ENCODE assay signal across 10 cellular contexts in the genomic region with DNA sequence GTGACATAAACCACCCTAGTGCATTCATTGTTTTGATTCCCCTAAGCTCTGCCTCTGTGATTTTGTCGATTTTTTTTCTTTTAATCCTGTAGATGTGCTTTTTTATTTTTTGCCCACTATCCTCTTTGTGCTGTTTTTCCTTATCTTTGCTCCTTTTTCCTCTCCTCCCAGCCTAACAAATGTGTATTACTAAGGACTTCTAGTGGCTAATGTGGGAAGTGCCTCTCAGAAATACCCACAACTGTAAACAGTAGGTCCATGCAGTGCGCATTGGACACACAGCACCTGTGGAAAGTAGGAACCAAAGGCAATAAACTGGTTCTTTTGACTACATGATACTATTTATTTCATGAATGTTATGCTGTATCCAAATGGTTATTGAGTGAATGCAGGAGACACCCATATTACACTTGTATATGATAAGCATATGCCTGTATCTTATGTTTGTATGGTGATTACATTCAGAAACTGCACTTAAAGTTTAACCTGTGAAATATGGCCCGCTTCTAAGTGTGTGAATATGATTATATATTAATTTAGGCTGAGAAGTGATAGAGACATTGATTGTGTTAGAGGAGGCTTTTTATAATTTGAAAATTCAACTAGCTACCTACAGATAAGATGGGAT.
DNase-seq lines count a peak whose midpoint lies in the region; ATAC-seq and TF ChIP-seq lines count a peak whose summit lies in the region.
"Had no signal": no experiment of that assay in that cellular context is flagged by ENCODE, and none has a peak within 500 bp of the region (broad histone marks: within the 10 kb centered on the region; RNA-seq: fewer than 3 reads in every experiment).

No MANE protein-coding gene starts in this region.

- ATAC-seq in GM18867 (IDR thresholded peaks at IDR 0.05; ENCODE audit: unreplicated experiment) (peak; percentile 51), natural killer cell (no peak), GM21717 (IDR thresholded peaks at IDR 0.05; ENCODE audit: unreplicated experiment) (no peak)

- H3K4me2 ChIP-seq in OCI-LY1 (ENCODE audit: low read length), result no peak overlapping the region

- no peaks in the 10 kb centered on the region for H3K9me3 ChIP-seq in OCI-LY1 (ENCODE audit: low read length)
- H3K9me3 ChIP-seq in esophagus muscularis mucosa, result no peaks in the 10 kb centered on the region

- H2AFZ ChIP-seq in OCI-LY1 (ENCODE audit: low read length), result no peak overlapping the region

- no peaks in the 10 kb centered on the region for H3K9me3 Mint-ChIP-seq in natural killer cell
- H3K9me3 Mint-ChIP-seq: dendritic cell treated with granulocyte-macrophage colony-stimulating factor and Interleukin-4, amounts not matched to agents 40 ng/mL and 50 ng/mL, for 4 days; stimulated activated naive CD8-positive, alpha-beta T cell treated with anti-CD3 and anti-CD28 coated beads, Interleukin-15, Interleukin-2, amounts not matched to agents 100 ng/mL and 50 ng/mL, for 24 hours had no signal

- intact Hi-C loops in esophagus muscularis mucosa (cut with DNase I) (loop anchor here (5.0 kb wide), 1 partner anchor 430 kb away; no protein-coding TSS in a partner anchor), natural killer cell (cut with micrococcal nuclease) (loop anchor here (1.0 to 5.0 kb wide), 6 partner anchors 9 to 145 kb away; no protein-coding TSS in a partner anchor)

- no peak overlapping the region for H3K9ac ChIP-seq in OCI-LY1 (ENCODE audit: low read length)

- TF ChIP-seq POLR2A in esophagus muscularis mucosa (IDR thresholded peaks at IDR 0.05; ENCODE audit: low read depth), result no peak

- H3F3A ChIP-seq in OCI-LY1 (ENCODE audit: insufficient read depth, low read length), result no peaks in the 10 kb centered on the region

- DNase-seq in AG08395 (ENCODE audit: low spot score), result peak; percentile 49
- no peak for DNase-seq in esophagus muscularis mucosa (ENCODE audit: extremely low spot score)
- no peak for DNase-seq in natural killer cell
- no peak for DNase-seq in CD1c-positive myeloid dendritic cell (ENCODE audit: extremely low spot score)
- DNase-seq in stimulated activated CD4-positive, alpha-beta T cell treated with anti-CD3 and anti-CD28 coated beads, Interleukin-4, amount 100 ng/mL, for 4 hours, result no peak

- no peaks in the 10 kb centered on the region for H4K20me1 ChIP-seq in OCI-LY1 (ENCODE audit: insufficient read depth, low read length)

- peak; percentile 71 for TF ChIP-seq CTCF in OCI-LY1 (IDR thresholded peaks at IDR 0.05; ENCODE audit: low read length)
- peak; percentile 33 to 45 (median 39) for TF ChIP-seq CTCF in esophagus muscularis mucosa (IDR thresholded peaks at IDR 0.05)
- peak; percentile 23 for TF ChIP-seq CTCF in natural killer cell (IDR thresholded peaks at IDR 0.05)

- H3K4me3 ChIP-seq in OCI-LY1 (ENCODE audit: low read depth, low read length, poor library complexity, severe bottlenecking) (no peak overlapping the region), esophagus muscularis mucosa (no peak overlapping the region)

- H3K4me1 ChIP-seq in OCI-LY1 (ENCODE audit: insufficient read depth, low read length, severe bottlenecking) (peaks cover 32% of the 10 kb centered on the region), esophagus muscularis mucosa (peaks cover 0 to 4% (median 0%) of the 10 kb centered on the region in 4 donors)

- H3K27me3 ChIP-seq in OCI-LY1 (ENCODE audit: insufficient read depth, low read length), result no peaks in the 10 kb centered on the region
- no peaks in the 10 kb centered on the region for H3K27me3 ChIP-seq in esophagus muscularis mucosa

- H3K36me3 Mint-ChIP-seq in natural killer cell, result no peaks in the 10 kb centered on the region

- no peaks in the 10 kb centered on the region for H3K9me2 ChIP-seq in OCI-LY1 (ENCODE audit: low read depth, low read length)

- whole genome bisulfite sequencing in esophagus muscularis mucosa, result 62% methylated on average over 3 of the region's 3 CpGs

- peaks cover 17% of the 10 kb centered on the region for H3K36me3 ChIP-seq in OCI-LY1 (ENCODE audit: insufficient read depth, low read length)
- H3K36me3 ChIP-seq in esophagus muscularis mucosa, result no peaks in the 10 kb centered on the region

- peak overlapping the region; percentile 67 to 76 for H3K27ac Mint-ChIP-seq in natural killer cell
- H3K27ac Mint-ChIP-seq: dendritic cell treated with granulocyte-macrophage colony-stimulating factor and Interleukin-4, amounts not matched to agents 40 ng/mL and 50 ng/mL, for 4 days had no signal

- H3K79me2 ChIP-seq in OCI-LY1 (ENCODE audit: insufficient read depth, low read length), result no peaks in the 10 kb centered on the region

- H3K27me3 Mint-ChIP-seq in natural killer cell (ENCODE audit: low read depth in 2 of 2), result no peaks in the 10 kb centered on the region
- H3K27me3 Mint-ChIP-seq: dendritic cell treated with granulocyte-macrophage colony-stimulating factor and Interleukin-4, amounts not matched to agents 40 ng/mL and 50 ng/mL, for 4 days; stimulated activated naive CD8-positive, alpha-beta T cell treated with anti-CD3 and anti-CD28 coated beads, Interleukin-15, Interleukin-2, amounts not matched to agents 100 ng/mL and 50 ng/mL, for 24 hours had no signal

- no peak for TF ChIP-seq EP300 in esophagus muscularis mucosa (IDR thresholded peaks at IDR 0.05)

- H3K27ac ChIP-seq in OCI-LY1 (ENCODE audit: low read depth, low read length, poor library complexity, severe bottlenecking), result no peak overlapping the region
- H3K27ac ChIP-seq in esophagus muscularis mucosa (replicated peaks in 1 of 4), result no peak overlapping the region

- peak overlapping the region; percentile 47 for H3K4me3 Mint-ChIP-seq in natural killer cell
- H3K4me3 Mint-ChIP-seq: dendritic cell treated with granulocyte-macrophage colony-stimulating factor and Interleukin-4, amounts not matched to agents 40 ng/mL and 50 ng/mL, for 4 days; stimulated activated naive CD8-positive, alpha-beta T cell treated with anti-CD3 and anti-CD28 coated beads, Interleukin-15, Interleukin-2, amounts not matched to agents 100 ng/mL and 50 ng/mL, for 24 hours had no signal

- H3K4me1 Mint-ChIP-seq in natural killer cell, result peaks cover 68 to 76% of the 10 kb centered on the region in 2 donors
